Comparison of ENCODE assay signal across 1 cellular context in genomic region chr6:13574149-13574570, GRCh38.
TF ChIP-seq lines count a peak whose summit lies in the region.

No MANE protein-coding gene starts in this region.

TF ChIP-seq in K562, 482 proteins besides CTCF, POLR2A, EP300 and RAD21 (continued from another document and continues in another):
- TF ChIP-seq ARID3B (CRISPR knock-in tag; IDR thresholded peaks at IDR 0.05; ENCODE audit: borderline replicate concordance) = no peak
- TF ChIP-seq ZNF239 (CRISPR knock-in tag; IDR thresholded peaks at IDR 0.05) = no peak
- TF ChIP-seq ZBTB49 (CRISPR knock-in tag; IDR thresholded peaks at IDR 0.05; ENCODE audit: borderline replicate concordance) = no peak
- TF ChIP-seq BMI1 (IDR thresholded peaks at IDR 0.05; ENCODE audit: low read length) = no peak
- no peak for TF ChIP-seq ZSCAN32 (CRISPR knock-in tag; IDR thresholded peaks at IDR 0.05)
- no peak for TF ChIP-seq ZHX1 (conservative IDR thresholded peaks at IDR 0.05; ENCODE audit: low read length)
- TF ChIP-seq SMARCE1 (IDR thresholded peaks at IDR 0.05) = no peak
- TF ChIP-seq MED1 (CRISPR knock-in tag; IDR thresholded peaks at IDR 0.05; ENCODE audit: borderline replicate concordance) = no peak
- TF ChIP-seq ZBTB7A (IDR thresholded peaks at IDR 0.05; ENCODE audit: borderline replicate concordance, control insufficient read depth, low read depth, low read length) = peak; percentile 90
- TF ChIP-seq THRAP3 (IDR thresholded peaks at IDR 0.05; ENCODE audit: borderline replicate concordance) = no peak
- no peak for TF ChIP-seq IRF9 (tag; IDR thresholded peaks at IDR 0.05)
- TF ChIP-seq ZNF253 (CRISPR knock-in tag; conservative IDR thresholded peaks at IDR 0.05) = no peak
- TF ChIP-seq TBP (optimal IDR thresholded peaks at IDR 0.05; ENCODE audit: low read depth, low read length) = peak; percentile 59
- TF ChIP-seq ZBTB2 (IDR thresholded peaks at IDR 0.05) = peak; percentile 92
- no peak for TF ChIP-seq IRF1 (CRISPR knock-in tag; IDR thresholded peaks at IDR 0.05; ENCODE audit: borderline replicate concordance)
- TF ChIP-seq SRSF1 (IDR thresholded peaks at IDR 0.05; ENCODE audit: low read depth, low read length) = no peak
- peak; percentile 46 for TF ChIP-seq PCBP1 (IDR thresholded peaks at IDR 0.05; ENCODE audit: low read depth, low read length, poor library complexity, severe bottlenecking)
- no peak for TF ChIP-seq FOXA3 (CRISPR knock-in tag; conservative IDR thresholded peaks at IDR 0.05 in 1 of 2, IDR thresholded peaks at IDR 0.05 in 1 of 2)
- TF ChIP-seq BHLHE40 (IDR thresholded peaks at IDR 0.05; ENCODE audit: low read length) = no peak; the same call in 1 of the 2 replicates
- TF ChIP-seq NR2F6 (CRISPR knock-in tag; IDR thresholded peaks at IDR 0.05) = no peak
- no peak for TF ChIP-seq ZNF12 (CRISPR knock-in tag; IDR thresholded peaks at IDR 0.05)
- no peak for TF ChIP-seq MNT (conservative IDR thresholded peaks at IDR 0.05)
- no peak for TF ChIP-seq SMARCA4 (IDR thresholded peaks at IDR 0.05)
- no peak for TF ChIP-seq NFXL1 (CRISPR knock-in tag; IDR thresholded peaks at IDR 0.05)
- TF ChIP-seq SMARCC2 (IDR thresholded peaks at IDR 0.05; ENCODE audit: low read depth) = no peak
- no peak for TF ChIP-seq ZNF699 (CRISPR knock-in tag; IDR thresholded peaks at IDR 0.05; ENCODE audit: insufficient replicate concordance)
- no peak for TF ChIP-seq HDGF (IDR thresholded peaks at IDR 0.05)
- no peak for TF ChIP-seq TRIM25 (IDR thresholded peaks at IDR 0.05; ENCODE audit: borderline replicate concordance)
- no peak for TF ChIP-seq ELF4 (CRISPR knock-in tag; IDR thresholded peaks at IDR 0.05)
- TF ChIP-seq EWSR1 (IDR thresholded peaks at IDR 0.05; ENCODE audit: borderline replicate concordance, low read depth, partially characterized antibody) = no peak
- TF ChIP-seq MBD2 (IDR thresholded peaks at IDR 0.05; ENCODE audit: borderline replicate concordance, low read depth) = no peak
- no peak for TF ChIP-seq ZNF639 (CRISPR knock-in tag; conservative IDR thresholded peaks at IDR 0.05 in 1 of 2, IDR thresholded peaks at IDR 0.05 in 1 of 2)
- no peak for TF ChIP-seq CREB3L1 (IDR thresholded peaks at IDR 0.05; ENCODE audit: borderline replicate concordance, low read depth)
- no peak for TF ChIP-seq MTA2 (IDR thresholded peaks at IDR 0.05; ENCODE audit: low read depth)
- TF ChIP-seq ZSCAN29 (IDR thresholded peaks at IDR 0.05) = no peak
- TF ChIP-seq BCOR (IDR thresholded peaks at IDR 0.05) = no peak
- peak in 1 of 2 experiments; percentile 39; a peak in 1 of 4 replicates for TF ChIP-seq RCOR1 (IDR thresholded peaks at IDR 0.05; ENCODE audit: borderline replicate concordance in 1 of 2, low read depth in 2 of 2, low read length in 2 of 2)
- TF ChIP-seq NFYB (IDR thresholded peaks at IDR 0.05; ENCODE audit: extremely low read depth, insufficient read length) = no peak
- no peak for TF ChIP-seq TCF15 (CRISPR knock-in tag; IDR thresholded peaks at IDR 0.05)
- TF ChIP-seq SMAD1 (IDR thresholded peaks at IDR 0.05; ENCODE audit: low read depth, low read length, partially characterized antibody) = peak; percentile 7
- TF ChIP-seq SLC30A9 (CRISPR knock-in tag; IDR thresholded peaks at IDR 0.05) = no peak
- TF ChIP-seq SRSF7 (optimal IDR thresholded peaks at IDR 0.05; ENCODE audit: low read depth, low read length) = no peak
- peak; percentile 74 for TF ChIP-seq SIN3B (IDR thresholded peaks at IDR 0.05; ENCODE audit: low read depth)
- TF ChIP-seq ZBTB5 (IDR thresholded peaks at IDR 0.05) = no peak
- no peak for TF ChIP-seq PHF21A (IDR thresholded peaks at IDR 0.05; ENCODE audit: borderline replicate concordance, low read depth)
